In the genomic region with DNA sequence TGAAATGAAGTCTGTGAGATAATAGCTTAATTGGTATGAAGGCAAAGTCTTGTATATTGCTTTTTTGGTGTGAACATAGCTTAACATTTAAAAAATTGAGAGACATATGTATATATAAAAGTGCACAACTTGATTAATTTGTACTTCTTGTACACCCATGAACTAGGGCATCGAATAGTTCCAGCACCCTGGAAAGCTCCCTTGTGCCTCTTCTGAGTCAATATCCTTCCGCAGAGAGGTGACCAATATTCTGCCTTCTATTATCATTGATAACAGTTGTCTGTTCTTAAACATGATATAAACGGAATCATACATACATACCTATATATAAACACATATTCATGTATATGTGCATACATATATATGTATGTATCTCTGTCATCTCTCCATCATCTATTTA, we compare ENCODE assay signal across 19 cellular contexts.
DNase-seq lines count a peak whose midpoint lies in the region; ATAC-seq, FAIRE-seq and TF ChIP-seq lines count a peak whose summit lies in the region.
"Had no signal": no experiment of that assay in that cellular context is flagged by ENCODE, and none has a peak within 500 bp of the region (broad histone marks: within the 10 kb centered on the region; RNA-seq: fewer than 3 reads in every experiment).

No MANE protein-coding gene starts in this region.

- H3F3A ChIP-seq in GM23338 (replicated peaks; ENCODE audit: low read depth) = no peaks in the 10 kb centered on the region

- TF ChIP-seq POLR2A in A549 (IDR thresholded peaks at IDR 0.05; ENCODE audit: low read length) = no peak
- no peak for TF ChIP-seq POLR2A in GM12878 (IDR thresholded peaks at IDR 0.05; ENCODE audit: low read depth, low read length)
- no peak for TF ChIP-seq POLR2A in ovary (IDR thresholded peaks at IDR 0.05)
- TF ChIP-seq POLR2A in prostate gland (IDR thresholded peaks at IDR 0.05) = no peak

- H3K27ac Mint-ChIP-seq in GM23338 = no peak overlapping the region
- H3K27ac Mint-ChIP-seq in activated T-cell treated with anti-CD3 and anti-CD28 coated beads, Interleukin-2, amount 50 U/mL, for 24 hours = no peak overlapping the region
- H3K27ac Mint-ChIP-seq: CD4-positive, alpha-beta memory T cell had no signal

- CTCF ChIA-PET in A549 (lab: Yijun Ruan, JAX) = interaction anchor here (0.6 to 1.3 kb wide), 2 partner anchors 213 to 252 kb away, joined by 3 read pairs; no protein-coding TSS in a partner anchor
- CTCF ChIA-PET in GM12878 (lab: Yijun Ruan, JAX) = no interaction called here

- H3K4me1 ChIP-seq in A549 (no peaks in the 10 kb centered on the region), GM23338 (ENCODE audit: insufficient read depth) (peaks cover 13% of the 10 kb centered on the region; the same call in 1 of the 2 replicates), GM12878 (ENCODE audit: control insufficient read depth, insufficient read depth, low read length) (no peaks in the 10 kb centered on the region), ovary (ENCODE audit: insufficient read depth) (no peaks in the 10 kb centered on the region), prostate gland (replicated peaks) (no peaks in the 10 kb centered on the region)

- TF ChIP-seq RAD21 in A549 (conservative IDR thresholded peaks at IDR 0.05 in 1 of 2, IDR thresholded peaks at IDR 0.05 in 1 of 2) (no peak), Ishikawa (IDR thresholded peaks at IDR 0.05; ENCODE audit: low read depth) (no peak), GM12878 (IDR thresholded peaks at IDR 0.05; ENCODE audit: insufficient read depth, low read depth, low read length) (no peak)

- no peak overlapping the region for H2AFZ ChIP-seq in GM23338
- no peak overlapping the region for H2AFZ ChIP-seq in GM12878 (ENCODE audit: control insufficient read depth, low read depth, low read length)
- H2AFZ ChIP-seq: GM23248 had no signal

- FAIRE-seq in A549 (lab: Jason Lieb, UNC) (no peak), GM12878 (lab: Jason Lieb, UNC) (no peak)
- FAIRE-seq: A204.1, GM12891, K562 had no signal

- H3K4me3 ChIP-seq in A549 (no peak overlapping the region), GM23338 (no peak overlapping the region), GM12878 (no peak overlapping the region), ovary (no peak overlapping the region), prostate gland (no peak overlapping the region)
- H3K4me3 ChIP-seq: GM23248, K562 had no signal

- no peak overlapping the region for H3K4me3 Mint-ChIP-seq in GM23338
- no peak overlapping the region for H3K4me3 Mint-ChIP-seq in activated T-cell treated with anti-CD3 and anti-CD28 coated beads, Interleukin-2, amount 50 U/mL, for 24 hours
- H3K4me3 Mint-ChIP-seq: CD4-positive, alpha-beta memory T cell had no signal

- no TSS peak for BruUV-seq in GM12878 (replicated peaks; lab: Mats Ljungman, UMichigan)

- H3K79me2 ChIP-seq in GM23338 (replicated peaks; ENCODE audit: insufficient read depth) (no peaks in the 10 kb centered on the region), GM12878 (ENCODE audit: control insufficient read depth, insufficient read depth, low read length) (no peaks in the 10 kb centered on the region)

- H4K20me1 ChIP-seq in GM23338 (replicated peaks; ENCODE audit: insufficient read depth) (no peaks in the 10 kb centered on the region), GM12878 (ENCODE audit: control insufficient read depth, insufficient read depth) (no peaks in the 10 kb centered on the region)

- no peak overlapping the region for H3K4me2 ChIP-seq in A549
- H3K4me2 ChIP-seq in GM23338 = no peak overlapping the region
- H3K4me2 ChIP-seq in GM12878 (ENCODE audit: control insufficient read depth, insufficient read depth) = no peak overlapping the region

- RAD21 ChIA-PET in GM12878 (lab: Charles Lee; ENCODE audit: unreplicated experiment) = no interaction called here

- SMC1A ChIA-PET in GM12878 (lab: Charles Lee; ENCODE audit: uncharacterized antibody, unreplicated experiment) = no interaction called here

- peaks cover 13% of the 10 kb centered on the region for H3K4me1 Mint-ChIP-seq in GM23338
- no peaks in the 10 kb centered on the region for H3K4me1 Mint-ChIP-seq in activated T-cell treated with anti-CD3 and anti-CD28 coated beads, Interleukin-2, amount 50 U/mL, for 24 hours (ENCODE audit: low read depth)
- H3K4me1 Mint-ChIP-seq: CD4-positive, alpha-beta memory T cell had no signal

- no peak overlapping the region for H3K9ac ChIP-seq in GM12878 (ENCODE audit: control insufficient read depth, insufficient read depth, low read length)
- H3K9ac ChIP-seq: GM23248 had no signal

- TF ChIP-seq CTCF in A549 (IDR thresholded peaks at IDR 0.05) (no peak), GM23338 (conservative IDR thresholded peaks at IDR 0.05; ENCODE audit: low read depth in 2 of 2) (no peak), GM12878 (IDR thresholded peaks at IDR 0.05 in 2 of 3, conservative IDR thresholded peaks at IDR 0.05 in 1 of 3; ENCODE audit: control insufficient read depth in 2 of 3, extremely low read depth in 1 of 3, insufficient read depth in 1 of 3, low read depth in 3 of 3, low read length in 3 of 3) (no peak), ovary (IDR thresholded peaks at IDR 0.05) (no peak), prostate gland (IDR thresholded peaks at IDR 0.05) (no peak)

- peaks cover 5% of the 10 kb centered on the region; the same call in 1 of the 2 replicates for H3K9me2 ChIP-seq in GM23338 (ENCODE audit: insufficient read depth)

- TF ChIP-seq EP300 in A549 (IDR thresholded peaks at IDR 0.05) (no peak), Ishikawa (IDR thresholded peaks at IDR 0.05; ENCODE audit: borderline replicate concordance) (no peak), GM12878 (IDR thresholded peaks at IDR 0.05; ENCODE audit: borderline replicate concordance in 1 of 2, control insufficient read depth in 1 of 2, low read depth in 2 of 2, low read length in 2 of 2) (no peak), ovary (IDR thresholded peaks at IDR 0.05) (no peak)

- H3K27me3 Mint-ChIP-seq in GM23338 (ENCODE audit: insufficient read depth, low read depth, poor library complexity) = peaks cover 4% of the 10 kb centered on the region
- peaks cover 45% of the 10 kb centered on the region for H3K27me3 Mint-ChIP-seq in activated T-cell treated with anti-CD3 and anti-CD28 coated beads, Interleukin-2, amount 50 U/mL, for 24 hours

- POLR2A ChIA-PET in A549 (lab: Yijun Ruan, JAX) (no interaction called here), GM12878 (lab: Charles Lee) (no interaction called here)

- intact Hi-C loops in GM12878 (cut with micrococcal nuclease; ENCODE audit: unreplicated experiment) = no loop called here
- intact Hi-C loops in ovary (cut with DNase I) = no loop called here
- intact Hi-C loops in prostate gland (cut with DNase I) = no loop called here

- in situ Hi-C loops in GM12878 (cut with MboI) = no loop called here

- H3K9me3 ChIP-seq in A549 (peaks cover 17% of the 10 kb centered on the region), GM12878 (replicated peaks; ENCODE audit: control insufficient read depth, insufficient read depth, low read length) (no peaks in the 10 kb centered on the region; the same call in 2 of the 3 replicates), ovary (peaks cover 0 to 3% of the 10 kb centered on the region in 2 donors), prostate gland (no peaks in the 10 kb centered on the region)

- WGBS in A549 (ENCODE audit: missing lambda C conversion rate) = 14% methylated on average over 3 of the region's 3 CpGs
- 32% methylated on average over 3 of the region's 3 CpGs for WGBS in GM12878 (ENCODE audit: insufficient coverage, insufficient replicate concordance, low lambda C conversion rate, missing lambda C conversion rate)
- 64 to 74% (median 69%) methylated on average over 3 of the region's 3 CpGs for WGBS in ovary, 3 donors
- WGBS in prostate gland = 69% methylated on average over 3 of the region's 3 CpGs

- no peak for ATAC-seq in A549
- no peak for ATAC-seq in GM23338
- ATAC-seq in GM12878 = no peak
- ATAC-seq: K562 had no signal

- no peak overlapping the region for H3K27ac ChIP-seq in A549
- H3K27ac ChIP-seq in GM23338 (ENCODE audit: low read depth) = no peak overlapping the region
- H3K27ac ChIP-seq in GM12878 (ENCODE audit: control insufficient read depth, insufficient read depth) = no peak overlapping the region
- H3K27ac ChIP-seq in ovary = no peak overlapping the region
- no peak overlapping the region for H3K27ac ChIP-seq in prostate gland
- H3K27ac ChIP-seq: C4-2B, GM23248 had no signal

- H3K36me3 Mint-ChIP-seq in GM23338 (ENCODE audit: low read depth) = no peaks in the 10 kb centered on the region
- no peaks in the 10 kb centered on the region for H3K36me3 Mint-ChIP-seq in activated T-cell treated with anti-CD3 and anti-CD28 coated beads, Interleukin-2, amount 50 U/mL, for 24 hours (ENCODE audit: low read depth)
- H3K36me3 Mint-ChIP-seq: CD4-positive, alpha-beta memory T cell had no signal

- DNase-seq in A549 (ENCODE audit: low read depth in 1 of 2, low spot score in 1 of 2) = no peak
- DNase-seq in GM23338 (ENCODE audit: low spot score) = no peak
- DNase-seq in GM12878 (ENCODE audit: low read depth, low spot score) = no peak
- no peak for DNase-seq in activated T-cell treated with anti-CD3 and anti-CD28 coated beads, Interleukin-2, amount 50 U/mL, for 24 hours
- DNase-seq in NCI-H748 (lab: John Stamatoyannopoulos, UW; ENCODE audit: unreplicated experiment) = no peak
- DNase-seq in ovary = no peak
- DNase-seq in prostate gland (ENCODE audit: low spot score) = no peak
- DNase-seq: AML-193; CD4-positive, alpha-beta memory T cell; DMS153; DMS79; GF-D8; GM23248; H7 had no signal

- H3K27me3 ChIP-seq in GM23338 (ENCODE audit: insufficient read depth) = no peaks in the 10 kb centered on the region
- H3K27me3 ChIP-seq in GM12878 (replicated peaks in 1 of 2; ENCODE audit: control insufficient read depth in 2 of 2, insufficient read depth in 2 of 2, low read length in 1 of 2) = no peaks in the 10 kb centered on the region
- H3K27me3 ChIP-seq in ovary = no peaks in the 10 kb centered on the region
- peaks cover 1% of the 10 kb centered on the region for H3K27me3 ChIP-seq in prostate gland (replicated peaks; ENCODE audit: insufficient read depth)

- H3K36me3 ChIP-seq in GM23338 (ENCODE audit: insufficient read depth) (peaks cover 5% of the 10 kb centered on the region), GM12878 (ENCODE audit: control insufficient read depth in 2 of 2, insufficient read depth in 2 of 2, low read length in 1 of 2) (no peaks in the 10 kb centered on the region), ovary (no peaks in the 10 kb centered on the region), prostate gland (no peaks in the 10 kb centered on the region)

- peaks cover 30% of the 10 kb centered on the region for H3K9me3 Mint-ChIP-seq in GM23338
- peaks cover 20% of the 10 kb centered on the region for H3K9me3 Mint-ChIP-seq in activated T-cell treated with anti-CD3 and anti-CD28 coated beads, Interleukin-2, amount 50 U/mL, for 24 hours

TF ChIP-seq in GM23338, 12 proteins besides CTCF, POLR2A, EP300 and RAD21 (continues in another document):
- TF ChIP-seq CREB1 (CRISPR knock-in tag; IDR thresholded peaks at IDR 0.05; ENCODE audit: low read depth) = no peak

TF ChIP-seq in Ishikawa, 13 proteins besides CTCF, POLR2A, EP300 and RAD21 (continues in another document):
- no peak for TF ChIP-seq NFIC (IDR thresholded peaks at IDR 0.05)
